Comparison of ENCODE assay signal across 20 cellular contexts in genomic region chr1:16438516-16438915, GRCh38. TPM values are rescaled to one million over a fixed set of nuclear protein-coding genes. Genes with fewer than 3 reads are reported as not detected.
DNase-seq lines count a peak whose midpoint lies in the region; ATAC-seq, FAIRE-seq and TF ChIP-seq lines count a peak whose summit lies in the region.
"Had no signal": no experiment of that assay in that cellular context is flagged by ENCODE, and none has a peak within 500 bp of the region (broad histone marks: within the 10 kb centered on the region; RNA-seq: fewer than 3 reads in every experiment).

No MANE protein-coding gene starts in this region.

- H4K20me1 ChIP-seq in MM.1S (ENCODE audit: insufficient read depth, low read length) (no peaks in the 10 kb centered on the region), K562 (replicated peaks; ENCODE audit: control insufficient read depth, insufficient read depth, low read length) (no peaks in the 10 kb centered on the region; the same call in 1 of the 2 replicates)

- H3F3A ChIP-seq in MM.1S (ENCODE audit: insufficient read depth, low read length) = peaks cover 35% of the 10 kb centered on the region

- DNase-seq in A549 (ENCODE audit: low read depth in 1 of 2, low spot score in 1 of 2) (no peak), MM.1S (peak; percentile 16), K562 (ENCODE audit: extremely low read depth in 1 of 4, low spot score in 3 of 4) (no peak), neural crest cell (ENCODE audit: low read depth, low spot score) (no peak)
- DNase-seq in activated naive CD4-positive, alpha-beta T cell treated with anti-CD3 and anti-CD28 coated beads, Interleukin-2, amount 50 U/mL, for 16 hours = no peak
- DNase-seq in effector CD4-positive, alpha-beta T cell = no peak
- DNase-seq: 8988T; C1 segment of cervical spinal cord; Calu3; CD4-positive, alpha-beta T cell; DMS 273 treated with DMSO at 0.1 percent for 48 hours; DMS79; IMR-90; KG1 had no signal

- no peaks in the 10 kb centered on the region for H3K9me2 ChIP-seq in MM.1S (replicated peaks; ENCODE audit: insufficient read depth, low read length)

- H3K9me1 ChIP-seq in K562 (ENCODE audit: control insufficient read depth, insufficient read depth, low read length) = no peaks in the 10 kb centered on the region

- no peaks in the 10 kb centered on the region for H3K36me3 ChIP-seq in MM.1S (replicated peaks; ENCODE audit: insufficient read depth, low read length)
- H3K36me3 ChIP-seq in K562 (ENCODE audit: control insufficient read depth, insufficient read depth, low read length) = peaks cover 16% of the 10 kb centered on the region; the same call in 2 of the 3 replicates

- no peaks in the 10 kb centered on the region for H3K9me3 Mint-ChIP-seq in neural crest cell
- H3K9me3 Mint-ChIP-seq: CD4-positive, alpha-beta T cell had no signal

- TF ChIP-seq EP300 in A549 (IDR thresholded peaks at IDR 0.05) = no peak
- no peak for TF ChIP-seq EP300 in K562 (IDR thresholded peaks at IDR 0.05; ENCODE audit: low read length)

- TF ChIP-seq RAD21 in A549 (conservative IDR thresholded peaks at IDR 0.05 in 1 of 2, IDR thresholded peaks at IDR 0.05 in 1 of 2) (no peak), K562 (CRISPR knock-in tag; conservative IDR thresholded peaks at IDR 0.05 in 1 of 2, IDR thresholded peaks at IDR 0.05 in 1 of 2) (no peak)

- no peak for FAIRE-seq in A549 (lab: Jason Lieb, UNC)
- no peak for FAIRE-seq in K562 (lab: Jason Lieb, UNC)
- FAIRE-seq: GM12892, H54 had no signal

- peaks cover 17% of the 10 kb centered on the region for H3K4me1 Mint-ChIP-seq in neural crest cell

- POLR2A ChIA-PET in A549 (lab: Yijun Ruan, JAX) = no interaction called here
- POLR2A ChIA-PET in K562 (lab: Yijun Ruan, JAX) = interaction anchor here (3.0 kb wide), 1 partner anchor 12 kb away, joined by 15 read pairs; no protein-coding TSS in a partner anchor

- intact Hi-C loops in K562 (cut with micrococcal nuclease) = no loop called here

- H3K27ac Mint-ChIP-seq in neural crest cell (ENCODE audit: unreplicated experiment) = no peak overlapping the region
- H3K27ac Mint-ChIP-seq: B cell; CD4-positive, alpha-beta T cell had no signal

- peak overlapping the region; percentile 54 for H3K4me3 Mint-ChIP-seq in neural crest cell

- H3K9ac ChIP-seq in MM.1S (ENCODE audit: low read length) (no peak overlapping the region), K562 (ENCODE audit: insufficient read depth in 1 of 2, low read depth in 2 of 2, low read length in 2 of 2) (no peak overlapping the region)

- H3K9me3 ChIP-seq in A549 (no peaks in the 10 kb centered on the region), MM.1S (replicated peaks; ENCODE audit: insufficient read depth, low read length) (no peaks in the 10 kb centered on the region), K562 (replicated peaks; ENCODE audit: control insufficient read depth, insufficient read depth, low read depth, low read length) (no peaks in the 10 kb centered on the region)

- ATAC-seq in A549 (no peak), K562 (no peak), GM21576 (IDR thresholded peaks at IDR 0.05; ENCODE audit: unreplicated experiment) (no peak)

- no TSS peak for BruUV-seq in K562 (replicated peaks; lab: Mats Ljungman, UMichigan)

- H2AFZ ChIP-seq in MM.1S (ENCODE audit: low read length) = no peak overlapping the region
- H2AFZ ChIP-seq in K562 (ENCODE audit: low read depth, low read length) = 0 out of 2 replicates have a peak overlapping the region, but pooled peaks have one; percentile 99

- CTCF ChIA-PET in A549 (lab: Yijun Ruan, JAX) (interaction anchor here (2.4 to 3.0 kb wide), 2 partner anchors 12 to 17 kb away, joined by 11 to 30 read pairs; no protein-coding TSS in a partner anchor), K562 (lab: Yijun Ruan, JAX; ENCODE audit: low intra/inter-chr PET ratio) (no interaction called here)

- H3K79me2 ChIP-seq in MM.1S (ENCODE audit: low read length) (peaks cover 23% of the 10 kb centered on the region), K562 (ENCODE audit: control insufficient read depth, insufficient read depth, low read length) (peaks cover 30% of the 10 kb centered on the region)

- H3K4me3 ChIP-seq in A549 (no peak overlapping the region), MM.1S (ENCODE audit: low read length) (no peak overlapping the region), K562 (no peak overlapping the region)

- no peaks in the 10 kb centered on the region for H3K36me3 Mint-ChIP-seq in neural crest cell (ENCODE audit: low read depth)

- H3K4me2 ChIP-seq in A549 (no peak overlapping the region), MM.1S (ENCODE audit: low read depth, low read length) (peak overlapping the region; percentile 29; the same call in 1 of the 2 replicates), K562 (ENCODE audit: insufficient read depth, low read length) (no peak overlapping the region)

- H3K27me3 Mint-ChIP-seq in neural crest cell (ENCODE audit: low read depth) = no peaks in the 10 kb centered on the region
- H3K27me3 Mint-ChIP-seq: B cell; CD4-positive, alpha-beta T cell had no signal

- H3K4me1 ChIP-seq in A549 (peaks cover 8% of the 10 kb centered on the region; the same call in 1 of the 3 replicates), MM.1S (ENCODE audit: low read length) (peaks cover 27% of the 10 kb centered on the region), K562 (replicated peaks in 1 of 2; ENCODE audit: control insufficient read depth in 2 of 2, insufficient read depth in 2 of 2, low read length in 2 of 2) (peaks cover 21 to 30% of the 10 kb centered on the region in 2 experiments)

- no peaks in the 10 kb centered on the region for H3K27me3 ChIP-seq in MM.1S (replicated peaks; ENCODE audit: insufficient read depth, low read length)
- no peaks in the 10 kb centered on the region for H3K27me3 ChIP-seq in K562 (ENCODE audit: control insufficient read depth in 2 of 2, insufficient read depth in 2 of 2, low read length in 2 of 2)

- WGBS in A549 (ENCODE audit: missing lambda C conversion rate) = 77% methylated on average over 2 of the region's 2 CpGs
- 88% methylated on average over 2 of the region's 2 CpGs for WGBS in K562 (ENCODE audit: insufficient coverage, low coverage, missing lambda C conversion rate)

- no peak for TF ChIP-seq POLR2A in A549 (IDR thresholded peaks at IDR 0.05; ENCODE audit: low read length)
- TF ChIP-seq POLR2A in K562 (conservative IDR thresholded peaks at IDR 0.05) = no peak

- no peak for TF ChIP-seq CTCF in A549 (IDR thresholded peaks at IDR 0.05)
- no peak for TF ChIP-seq CTCF in MM.1S (IDR thresholded peaks at IDR 0.05; ENCODE audit: low read length)
- TF ChIP-seq CTCF in K562 (IDR thresholded peaks at IDR 0.05 in 2 of 3, conservative IDR thresholded peaks at IDR 0.05 in 1 of 3; ENCODE audit: insufficient read depth in 2 of 3, low read depth in 1 of 3, low read length in 3 of 3) = no peak
- TF ChIP-seq CTCF in neural crest cell (conservative IDR thresholded peaks at IDR 0.05) = no peak

- in situ Hi-C loops in K562 (cut with MboI) = loop anchor here (25.0 kb wide), 1 partner anchor 424 kb away; no protein-coding TSS in a partner anchor

- no peak overlapping the region for H3K27ac ChIP-seq in A549
- H3K27ac ChIP-seq in MM.1S (ENCODE audit: low read length) = peak overlapping the region; percentile 37; the same call in 1 of the 2 replicates
- H3K27ac ChIP-seq in K562 (ENCODE audit: extremely low read depth, low read depth, low read length) = no peak overlapping the region

RNA-seq across cellular contexts. Expression of gene SPATA21, which starts 1.3 kb away (rescaled TPM):
- 0.08 and 0.15 TPM in 2 replicates for polyA plus RNA-seq in A549 (2011; rRNA removed)
- polyA plus RNA-seq in A549 (2012; cell fraction: cytosol; rRNA removed) = 0.01 and 0.05 TPM in 2 replicates
- polyA plus RNA-seq in A549 (2012; cell fraction: nucleus; rRNA removed) = 0.38 and 0.54 TPM in 2 replicates
- 0.09 to 0.12 TPM (median 0.10 TPM) in 3 replicates for polyA plus RNA-seq in A549 (2017; fragmentation: RNase III; extraction: RNeasy Plus Mini Kit Qiagen cat#74134 plus additional on column Dnase treatment)
- not detected in 2 replicates for polyA minus RNA-seq in A549 (2011; rRNA and poly(A)+ RNA removed)
- total RNA-seq in K562 (2011; cell fraction: chromatin; rRNA removed; ENCODE audit: low replicate concordance) = 0.19 and 0.77 TPM in 2 replicates
- 0.33 and 0.53 TPM in 2 replicates for total RNA-seq in K562 (2011; cell fraction: nucleolus; rRNA removed)
- total RNA-seq in K562 (2011; cell fraction: nucleoplasm; rRNA removed) = 0.22 TPM in 1 of 2 replicates, not detected in the other
- 0.08 TPM in 1 of 2 replicates, not detected in the other for total RNA-seq in K562 (2014; rRNA removed)
- 0.11 and 0.13 TPM in 2 replicates for total RNA-seq in K562 (2014; rRNA removed; fragmentation: Illumina TruSeq; extraction: Trizol)
- 0.11 TPM in 1 of 2 replicates, not detected in the other for total RNA-seq in K562 (2015; rRNA removed; fragmentation: Illumina TruSeq; extraction: Trizol)
- total RNA-seq in K562 (2021) = 0.13 TPM in 1 of 2 replicates, not detected in the other
- 0.04 and 0.17 TPM in 2 replicates for polyA plus RNA-seq in K562 (2011; rRNA removed)
- 0.07 and 0.25 TPM in 2 replicates for polyA plus RNA-seq in K562 (2011; cell fraction: cytosol; rRNA removed)
- polyA plus RNA-seq in K562 (2011; cell fraction: nucleus; rRNA removed) = 0.17 and 0.87 TPM in 2 replicates
- polyA plus RNA-seq in K562 (2012) = 0.12 and 0.26 TPM in 2 replicates
- polyA plus RNA-seq in K562 (2014; fragmentation: Illumina TruSeq; extraction: Trizol) = 0.15 TPM in 1 of 2 replicates, not detected in the other
- polyA plus RNA-seq in K562 (2014; fragmentation: Nextera tagmentation; extraction: Ambion mirVana) = under 1 TPM in 1 of 2 experiments, not detected in 1; 0.10 TPM
- 0.28 and 0.36 TPM in 2 replicates for polyA plus RNA-seq in K562 (2014; rRNA removed)
- not detected in 2 replicates for polyA minus RNA-seq in K562 (2011; rRNA and poly(A)+ RNA removed)
- not detected in 2 replicates for polyA minus RNA-seq in K562 (2011; cell fraction: cytosol; rRNA and poly(A)+ RNA removed)
- polyA minus RNA-seq in K562 (2011; cell fraction: nucleus; rRNA and poly(A)+ RNA removed) = not detected in 2 replicates
- not detected in 2 replicates for total RNA-seq in neural crest cell
- total RNA-seq: B cell; Calu3; CD4-positive, alpha-beta T cell; G401; HT-29; IMR-90 had no signal
- polyA plus RNA-seq: IMR-90 had no signal

RNA-seq across cellular contexts. Expression of gene NECAP2, which starts 2.0 kb away (rescaled TPM):
- 38.5 and 40.3 TPM in 2 replicates for polyA plus RNA-seq in A549 (2011; rRNA removed)
- polyA plus RNA-seq in A549 (2012; cell fraction: cytosol; rRNA removed) = 35.4 and 37.6 TPM in 2 replicates
- polyA plus RNA-seq in A549 (2012; cell fraction: nucleus; rRNA removed) = 29.0 and 33.2 TPM in 2 replicates
- polyA plus RNA-seq in A549 (2017; fragmentation: RNase III; extraction: RNeasy Plus Mini Kit Qiagen cat#74134 plus additional on column Dnase treatment) = 28.4 to 29.7 TPM (median 29.4 TPM) in 3 replicates
- polyA minus RNA-seq in A549 (2011; rRNA and poly(A)+ RNA removed) = 33.5 and 34.3 TPM in 2 replicates
- total RNA-seq in K562 (2011; cell fraction: chromatin; rRNA removed; ENCODE audit: low replicate concordance) = 80.1 and 150 TPM in 2 replicates
- total RNA-seq in K562 (2011; cell fraction: nucleolus; rRNA removed) = 98.0 and 100 TPM in 2 replicates
- total RNA-seq in K562 (2011; cell fraction: nucleoplasm; rRNA removed) = 86.6 and 88.1 TPM in 2 replicates
- 82.8 and 105 TPM in 2 replicates for total RNA-seq in K562 (2014; rRNA removed)
- total RNA-seq in K562 (2014; rRNA removed; fragmentation: Illumina TruSeq; extraction: Trizol) = 58.6 and 62.1 TPM in 2 replicates
- total RNA-seq in K562 (2015; rRNA removed; fragmentation: Illumina TruSeq; extraction: Trizol) = 77.6 and 79.2 TPM in 2 replicates
- total RNA-seq in K562 (2021) = 71.9 and 72.5 TPM in 2 replicates
- polyA plus RNA-seq in K562 (2011; rRNA removed) = 81.8 and 85.4 TPM in 2 replicates
- 92.3 and 104 TPM in 2 replicates for polyA plus RNA-seq in K562 (2011; cell fraction: cytosol; rRNA removed)
- polyA plus RNA-seq in K562 (2011; cell fraction: nucleus; rRNA removed) = 65.6 and 71.5 TPM in 2 replicates
- polyA plus RNA-seq in K562 (2012) = 75.2 and 79.0 TPM in 2 replicates
- polyA plus RNA-seq in K562 (2014; fragmentation: Illumina TruSeq; extraction: Trizol) = 92.9 and 93.7 TPM in 2 replicates
- polyA plus RNA-seq in K562 (2014; fragmentation: Nextera tagmentation; extraction: Ambion mirVana) = 10 to 100 TPM; 22.7 to 30.6 TPM
- 107 and 118 TPM in 2 replicates for polyA plus RNA-seq in K562 (2014; rRNA removed)
- 70.5 and 74.7 TPM in 2 replicates for polyA minus RNA-seq in K562 (2011; rRNA and poly(A)+ RNA removed)
- polyA minus RNA-seq in K562 (2011; cell fraction: cytosol; rRNA and poly(A)+ RNA removed) = 45.0 and 45.3 TPM in 2 replicates
- 31.8 and 51.9 TPM in 2 replicates for polyA minus RNA-seq in K562 (2011; cell fraction: nucleus; rRNA and poly(A)+ RNA removed)
- total RNA-seq in neural crest cell = 44.7 and 44.8 TPM in 2 replicates

Comparison
In these comparisons a context has a peak if more than half of its experiments do, and no peak if none do; other contexts are left out.
1. Of the 35 proteins assayed by ChIP-seq in both K562 and A549: peak only in K562: none; only in A549: MAFK; in both: none; in neither: 34.